Comparison of ENCODE assay signal across 8 cellular contexts in the genomic region with DNA sequence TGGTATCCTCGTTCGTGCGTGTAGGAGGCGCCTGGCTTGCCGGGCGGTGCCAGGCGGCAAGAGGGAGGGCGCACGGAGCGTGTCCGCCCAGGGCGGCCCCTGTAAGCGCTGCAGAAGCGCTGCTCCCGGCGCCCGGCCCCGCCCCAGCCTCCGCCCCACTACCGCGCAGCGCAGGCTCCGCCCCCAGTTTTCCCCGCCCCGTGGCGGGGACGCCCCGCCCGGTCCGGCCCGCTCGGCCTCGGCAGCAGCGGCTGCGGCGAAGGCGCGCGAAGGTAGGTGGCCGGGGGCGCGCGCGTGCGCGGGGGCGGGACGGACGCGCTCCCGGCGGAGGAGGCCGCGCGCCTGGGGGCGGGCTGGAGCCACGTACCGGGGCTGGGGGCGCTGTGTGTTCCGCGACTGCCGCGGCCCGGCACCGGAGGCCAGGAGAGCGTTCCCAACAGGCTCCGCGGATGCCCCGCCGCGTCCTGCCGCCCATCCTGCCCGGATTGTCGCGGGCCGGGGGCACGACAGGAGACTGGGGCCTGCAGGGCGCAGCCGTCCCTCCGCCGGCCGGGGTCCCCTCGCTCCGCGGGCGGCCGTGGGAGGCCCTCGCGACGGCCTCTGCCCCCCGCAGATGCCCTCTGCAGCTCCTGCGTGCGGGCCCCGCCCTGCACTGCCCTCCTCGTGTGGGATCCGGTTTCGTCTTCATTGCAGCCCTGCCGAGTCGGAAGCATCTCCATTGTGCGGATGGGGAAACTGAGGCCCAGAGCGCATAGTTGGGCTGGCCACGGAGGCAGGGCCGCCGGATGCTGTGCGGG. TPM values are rescaled to one million over a fixed set of nuclear protein-coding genes. Genes with fewer than 3 reads are reported as not detected.
A peak's percentile ranks its signal among the peaks of the same experiment; 100 is the strongest.
DNase-seq lines count a peak whose midpoint lies in the region; ATAC-seq and TF ChIP-seq lines count a peak whose summit lies in the region.

No MANE protein-coding gene starts in this region.

- no TSS peak for BruUV-seq in PC-3 (replicated peaks; lab: Mats Ljungman, UMichigan)

- no peaks in the 10 kb centered on the region for H3K36me3 Mint-ChIP-seq in activated T-cell treated with anti-CD3 and anti-CD28 coated beads, Interleukin-2, amount 50 U/mL, for 24 hours (ENCODE audit: low read depth)

- H3K9me3 Mint-ChIP-seq in activated T-cell treated with anti-CD3 and anti-CD28 coated beads, Interleukin-2, amount 50 U/mL, for 24 hours = no peaks in the 10 kb centered on the region

- no peaks in the 10 kb centered on the region for H3K79me2 ChIP-seq in PC-3 (ENCODE audit: low read length)

- H3K27me3 Mint-ChIP-seq in activated T-cell treated with anti-CD3 and anti-CD28 coated beads, Interleukin-2, amount 50 U/mL, for 24 hours = no peaks in the 10 kb centered on the region

- peak overlapping the region; percentile 95 for H3K4me2 ChIP-seq in PC-3 (ENCODE audit: low read length)

- H3K4me1 ChIP-seq in PC-3 (ENCODE audit: insufficient read depth, low read length) (peaks cover 4% of the 10 kb centered on the region; the same call in 1 of the 2 replicates), esophagus (ENCODE audit: control insufficient read depth in 2 of 2, insufficient read depth in 2 of 2, low read length in 1 of 2) (peaks cover 0 to 3% of the 10 kb centered on the region in 2 donors), muscle layer of colon (ENCODE audit: insufficient read depth, low read length) (peaks cover 21% of the 10 kb centered on the region)

- intact Hi-C loops in PC-3 (cut with micrococcal nuclease) = no loop called here

- peak overlapping the region; percentile 88 for H3K9ac ChIP-seq in PC-3 (ENCODE audit: low read length)
- H3K9ac ChIP-seq in muscle layer of colon (ENCODE audit: low read length) = peak overlapping the region; percentile 71

- 0 to 1% methylated on average over 98 to 105 of the region's 105 CpGs for WGBS in esophagus, 2 donors

- no peaks in the 10 kb centered on the region for H3F3A ChIP-seq in PC-3 (ENCODE audit: low read length, unreplicated experiment)

- no peaks in the 10 kb centered on the region for H4K20me1 ChIP-seq in PC-3 (ENCODE audit: low read length)

- DNase-seq in DMS 273 (lab: John Stamatoyannopoulos, UW; ENCODE audit: unreplicated experiment) (peak; percentile 100), KBM-7 (peak; percentile 89), PC-3 (peak; percentile 92)
- peak; percentile 99 for DNase-seq in activated T-cell treated with anti-CD3 and anti-CD28 coated beads, Interleukin-2, amount 50 U/mL, for 24 hours
- DNase-seq in stimulated activated CD8-positive, alpha-beta memory T cell treated with anti-CD3 and anti-CD28 coated beads, Interleukin-7, amount 100 ng/mL, for 1 hour (ENCODE audit: low read depth in 2 of 2) = peak; percentile 95 to 96

- no peaks in the 10 kb centered on the region for H3K9me3 ChIP-seq in PC-3 (ENCODE audit: low read length)
- no peaks in the 10 kb centered on the region for H3K9me3 ChIP-seq in esophagus (ENCODE audit: control insufficient read depth in 2 of 2, insufficient read depth in 1 of 2, low read depth in 1 of 2, low read length in 1 of 2)
- no peaks in the 10 kb centered on the region for H3K9me3 ChIP-seq in muscle layer of colon (ENCODE audit: low read length)

- peak; percentile 72 for ATAC-seq in GM21576 (IDR thresholded peaks at IDR 0.05; ENCODE audit: unreplicated experiment)
- ATAC-seq in PC-3 = peak; percentile 97

- H3K27ac Mint-ChIP-seq in activated T-cell treated with anti-CD3 and anti-CD28 coated beads, Interleukin-2, amount 50 U/mL, for 24 hours = peak overlapping the region; percentile 76

- no peak overlapping the region for H3K27ac ChIP-seq in PC-3 (ENCODE audit: low read length)
- H3K27ac ChIP-seq in esophagus (ENCODE audit: low read depth in 2 of 2, low read length in 1 of 2) = peak overlapping the region; percentile 63 to 74
- peak overlapping the region; percentile 80 for H3K27ac ChIP-seq in muscle layer of colon (ENCODE audit: low read depth, low read length)

- H3K27me3 ChIP-seq in PC-3 (ENCODE audit: low read length) (no peaks in the 10 kb centered on the region), esophagus (ENCODE audit: control insufficient read depth in 1 of 2, insufficient read depth in 2 of 2, low read length in 2 of 2) (no peaks in the 10 kb centered on the region), muscle layer of colon (ENCODE audit: control insufficient read depth in 1 of 2, insufficient read depth in 2 of 2, low read length in 2 of 2) (no peaks in the 10 kb centered on the region)

- no peak for TF ChIP-seq CTCF in PC-3 (conservative IDR thresholded peaks at IDR 0.05; ENCODE audit: low read depth, low read length)

- H3K4me3 Mint-ChIP-seq in activated T-cell treated with anti-CD3 and anti-CD28 coated beads, Interleukin-2, amount 50 U/mL, for 24 hours = peak overlapping the region; percentile 87

- CTCF ChIA-PET in PC-3 (lab: Charles Lee) = no interaction called here

- no peaks in the 10 kb centered on the region for H3K9me2 ChIP-seq in PC-3 (replicated peaks; ENCODE audit: low read length)

- POLR2A ChIA-PET in PC-3 (lab: Charles Lee; ENCODE audit: unreplicated experiment) = no interaction called here

- H2AFZ ChIP-seq in PC-3 (ENCODE audit: low read length) = peak overlapping the region; percentile 93

- no peaks in the 10 kb centered on the region for H3K36me3 ChIP-seq in PC-3 (ENCODE audit: low read depth, low read length)
- H3K36me3 ChIP-seq in esophagus (ENCODE audit: control insufficient read depth in 2 of 2, insufficient read depth in 2 of 2, low read length in 1 of 2) = no peaks in the 10 kb centered on the region
- no peaks in the 10 kb centered on the region for H3K36me3 ChIP-seq in muscle layer of colon (ENCODE audit: insufficient read depth, low read length)

- H3K4me1 Mint-ChIP-seq in activated T-cell treated with anti-CD3 and anti-CD28 coated beads, Interleukin-2, amount 50 U/mL, for 24 hours (ENCODE audit: low read depth) = peaks cover 35% of the 10 kb centered on the region

- in situ Hi-C loops in KBM-7 (cut with MboI; ENCODE audit: low pct_unique_long_range_greater_than_20kb, low sequenced_read_pairs) = no loop called here

- peak overlapping the region; percentile 78 for H3K4me3 ChIP-seq in PC-3 (ENCODE audit: low read length)
- peak overlapping the region; percentile 76 to 86 for H3K4me3 ChIP-seq in esophagus (ENCODE audit: low read depth in 1 of 2, low read length in 2 of 2)
- H3K4me3 ChIP-seq in muscle layer of colon (ENCODE audit: low read depth in 1 of 2, low read length in 2 of 2) = peak overlapping the region; percentile 61 to 87

RNA-seq across cellular contexts. Expression of a gene that starts 7.7 kb away (rescaled TPM):
- total RNA-seq in PC-3 (2014; rRNA removed) = 24.6 and 51.6 TPM in 2 replicates
- 10 to 100 TPM; 15.5 to 64.1 TPM for polyA plus RNA-seq in esophagus

RNA-seq across cellular contexts. Expression of a gene that starts 18.3 kb away (rescaled TPM):
- under 0.01 TPM in 2 replicates for total RNA-seq in PC-3 (2014; rRNA removed)
- polyA plus RNA-seq in esophagus = not detected
